Comparison of ENCODE assay signal across 1 cellular context in genomic region chr6:133132583-133132982, GRCh38.
TF ChIP-seq lines count a peak whose summit lies in the region.

No MANE protein-coding gene starts in this region.

TF ChIP-seq in GM23338, 12 proteins besides CTCF, POLR2A, EP300 and RAD21 (continued from another document):
- TF ChIP-seq ZNF462 (CRISPR knock-in tag; IDR thresholded peaks at IDR 0.05) (no peak), CREB1 (CRISPR knock-in tag; IDR thresholded peaks at IDR 0.05; ENCODE audit: low read depth) (no peak), JUNB (IDR thresholded peaks at IDR 0.05; ENCODE audit: unreplicated experiment) (no peak), NANOG (IDR thresholded peaks at IDR 0.05; ENCODE audit: borderline replicate concordance) (no peak), ETS1 (IDR thresholded peaks at IDR 0.05) (no peak), POLR2AphosphoS5 (IDR thresholded peaks at IDR 0.05; ENCODE audit: low read depth) (no peak), ZNF331 (CRISPR knock-in tag; IDR thresholded peaks at IDR 0.05; ENCODE audit: low read depth) (no peak), EZH2 (IDR thresholded peaks at IDR 0.05; ENCODE audit: low read depth, unreplicated experiment) (no peak), REST (IDR thresholded peaks at IDR 0.05; ENCODE audit: unreplicated experiment) (no peak), ZNF114 (CRISPR knock-in tag; IDR thresholded peaks at IDR 0.05) (no peak)
